Comparison of ENCODE assay signal across 1 cellular context in the genomic region with DNA sequence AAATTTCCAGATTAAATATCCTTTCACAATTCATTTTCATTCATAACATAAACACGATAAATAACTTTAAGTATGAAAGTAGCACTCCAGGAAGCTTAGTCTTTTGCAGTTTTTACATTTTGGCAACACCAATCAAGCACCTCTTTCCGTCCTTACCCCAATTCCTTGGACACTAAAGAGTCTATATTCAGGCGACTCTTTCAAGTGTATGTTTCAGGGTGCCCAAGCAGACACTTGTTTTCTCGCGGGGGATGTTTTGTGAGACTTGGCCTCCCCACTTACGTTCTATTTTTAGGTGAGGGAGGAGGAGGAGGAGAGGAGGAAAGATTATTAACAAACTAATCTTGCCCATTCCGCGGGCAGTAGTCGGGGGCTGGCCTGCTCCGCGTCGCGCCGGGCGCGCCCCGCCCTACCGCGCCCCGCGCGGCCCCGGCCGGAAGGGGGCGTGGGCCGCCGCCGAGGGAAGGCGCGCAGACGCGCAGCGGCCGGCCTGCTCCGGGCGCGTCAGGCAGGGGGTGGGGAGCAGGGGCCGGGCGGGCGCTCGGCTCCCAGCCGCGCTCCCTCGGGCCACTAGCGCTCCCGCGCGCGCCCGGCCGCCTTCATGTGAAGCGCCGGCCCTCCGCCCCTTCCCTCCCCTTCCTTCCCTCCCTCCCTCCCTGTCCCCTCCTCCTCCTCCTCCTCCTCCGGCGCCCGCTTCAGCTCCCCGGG.
TF ChIP-seq lines count a peak whose summit lies in the region.

Gene ITPRID2, plus strand, starts transcription at position 473 of the 708 bp plus-strand sequence. CDS start 337 bp downstream, outside the sequence.

TF ChIP-seq in H1, 55 proteins besides CTCF, POLR2A, EP300 and RAD21:
- TF ChIP-seq TAF1 (IDR thresholded peaks at IDR 0.05; ENCODE audit: low read depth, low read length) (0 out of 2 replicates have a peak, but pooled peaks have one; percentile 43), KDM4A (IDR thresholded peaks at IDR 0.05; ENCODE audit: low read depth, low read length, severe bottlenecking) (no peak)
